Comparison of ENCODE assay signal across 8 cellular contexts in the genomic region with DNA sequence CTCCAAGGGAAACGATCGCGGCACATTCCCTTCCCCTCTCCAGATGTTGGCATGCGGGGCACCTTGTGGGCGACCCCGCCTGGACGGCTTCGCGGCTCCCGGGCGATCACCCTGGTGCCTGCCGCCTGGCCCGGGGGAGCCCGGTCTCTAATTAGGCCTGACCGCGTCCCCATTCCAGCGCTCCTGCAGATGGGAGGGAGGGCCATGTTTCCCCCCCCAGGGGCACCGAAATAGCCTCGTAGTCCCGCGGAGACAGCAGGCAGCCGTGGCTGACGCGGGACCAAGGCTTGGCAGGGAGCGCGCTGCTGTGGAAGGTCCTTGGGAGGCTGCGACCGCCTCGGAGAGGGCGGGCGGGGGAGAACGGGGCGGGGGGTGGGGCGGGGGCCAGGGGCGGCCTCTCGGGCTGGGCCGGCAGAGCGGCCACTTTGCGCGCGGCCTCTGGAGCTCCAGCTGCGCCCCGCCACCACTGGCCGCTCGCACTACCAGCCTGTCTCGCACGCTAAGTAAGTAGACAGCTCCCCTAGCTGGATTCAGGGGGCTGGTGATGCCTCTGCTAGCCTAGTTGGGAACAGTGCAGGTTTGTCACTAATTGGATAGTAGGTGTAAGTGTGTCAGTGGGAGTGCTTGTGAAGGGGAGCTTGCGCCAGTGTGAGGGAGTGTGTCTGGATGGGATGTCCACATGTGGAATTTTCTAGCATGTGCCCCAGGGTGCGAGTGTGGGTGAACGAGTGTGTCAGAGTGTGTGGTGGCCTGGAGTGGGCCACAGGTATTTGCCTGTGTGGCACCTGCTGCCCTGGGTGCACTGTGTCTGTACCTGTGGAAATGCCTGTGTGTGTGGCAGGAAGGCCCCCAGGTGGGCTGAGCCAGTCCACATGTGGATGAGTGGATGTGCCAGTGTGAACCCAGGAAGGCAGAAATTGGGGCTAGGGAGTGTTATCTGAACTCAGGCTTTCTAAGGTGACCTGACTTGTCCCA. TPM values are rescaled to one million over a fixed set of nuclear protein-coding genes. Genes with fewer than 3 reads are reported as not detected.
DNase-seq lines count a peak whose midpoint lies in the region; ATAC-seq, FAIRE-seq and TF ChIP-seq lines count a peak whose summit lies in the region.

A gene with protein sequence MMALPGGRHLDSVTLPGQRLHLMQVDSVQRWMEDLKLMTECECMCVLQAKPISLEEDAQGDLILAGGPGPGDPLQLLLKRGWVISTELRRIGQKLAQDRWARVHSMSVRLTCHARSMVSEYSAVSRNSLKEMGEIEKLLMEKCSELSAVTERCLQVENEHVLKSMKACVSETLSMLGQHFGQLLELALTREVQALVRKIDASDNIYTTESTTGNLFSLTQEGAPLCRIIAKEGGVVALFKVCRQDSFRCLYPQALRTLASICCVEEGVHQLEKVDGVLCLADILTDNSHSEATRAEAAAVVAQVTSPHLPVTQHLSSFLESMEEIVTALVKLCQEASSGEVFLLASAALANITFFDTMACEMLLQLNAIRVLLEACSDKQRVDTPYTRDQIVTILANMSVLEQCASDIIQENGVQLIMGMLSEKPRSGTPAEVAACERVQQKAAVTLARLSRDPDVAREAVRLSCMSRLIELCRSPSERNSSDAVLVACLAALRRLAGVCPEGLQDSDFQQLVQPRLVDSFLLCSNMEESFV (plus strand): TSS at position 423 of the 975 bp plus-strand sequence. CDS start 34,252 bp downstream, outside the sequence.

- no peak for FAIRE-seq in A549 (lab: Jason Lieb, UNC)
- no peak for FAIRE-seq in H1 (lab: Jason Lieb, UNC)

- H3K27me3 ChIP-seq in HUES48 (ENCODE audit: control insufficient read depth, insufficient read depth, low read length), result peaks cover 33% of the 10 kb centered on the region
- peaks cover 1 to 26% (median 18%) of the 10 kb centered on the region in 4 experiments; a peak in 6 of 7 replicates for H3K27me3 ChIP-seq in H1 (replicated peaks in 1 of 4; ENCODE audit: control insufficient read depth in 3 of 4, extremely low read depth in 1 of 4, insufficient read depth in 3 of 4, low read length in 3 of 4)

- H4K91ac ChIP-seq in H1 (replicated peaks; ENCODE audit: insufficient read length, low read length), result no peak within 1 kb of the TSS

- peaks cover 0 to 2% of the 10 kb centered on the region in 2 experiments for H4K20me1 ChIP-seq in H1 (replicated peaks in 1 of 2; ENCODE audit: control insufficient read depth in 1 of 2, insufficient read depth in 2 of 2, low read length in 2 of 2)

- peak within 1 kb of the TSS; percentile 48 for H3K4me3 Mint-ChIP-seq in mesothelial cell of epicardium

- H3K9me3 ChIP-seq in A549 (no peaks in the 10 kb centered on the region), HUES48 (ENCODE audit: control insufficient read depth, insufficient read depth, low read length) (no peaks in the 10 kb centered on the region), H1 (ENCODE audit: insufficient read depth in 2 of 2, low read depth in 1 of 2, low read length in 1 of 2) (no peaks in the 10 kb centered on the region)

- no peaks in the 10 kb centered on the region for H3K36me3 Mint-ChIP-seq in mesothelial cell of epicardium

- POLR2A ChIA-PET in A549 (lab: Yijun Ruan, JAX) (no interaction called here), H1 (lab: Charles Lee; ENCODE audit: partially characterized antibody) (no interaction called here)

- H3K36me3 ChIP-seq in HUES48 (ENCODE audit: control insufficient read depth, insufficient read depth, low read length) (no peaks in the 10 kb centered on the region), H1 (ENCODE audit: control insufficient read depth in 2 of 4, insufficient read depth in 4 of 4, low read length in 3 of 4) (no peaks in the 10 kb centered on the region)

- no peaks in the 10 kb centered on the region for H3K79me1 ChIP-seq in H1 (ENCODE audit: low read depth, low read length)

- H3K14ac ChIP-seq in H1 (ENCODE audit: insufficient read length), result no peak within 1 kb of the TSS

- H3K4me3 ChIP-seq in A549 (no peak within 1 kb of the TSS), HUES48 (ENCODE audit: low read depth, low read length) (peak within 1 kb of the TSS; percentile 60), H1 (ENCODE audit: extremely low read depth in 1 of 4, insufficient read depth in 2 of 4, low read depth in 3 of 4, low read length in 4 of 4) (peak within 1 kb of the TSS; percentile 31 to 68 (median 42))

- TF ChIP-seq CTCF in A549 (IDR thresholded peaks at IDR 0.05) (no peak), H1 (IDR thresholded peaks at IDR 0.05; ENCODE audit: control extremely low read depth in 1 of 3, insufficient read depth in 1 of 3, low read depth in 1 of 3, low read length in 3 of 3) (peak in 1 of 3 experiments; percentile 39; a peak in 2 of 4 replicates), mesothelial cell of epicardium (IDR thresholded peaks at IDR 0.05; ENCODE audit: unreplicated experiment) (no peak), GM10266 (IDR thresholded peaks at IDR 0.05; ENCODE audit: control insufficient read depth, insufficient read depth, low read depth, missing control alignments) (no peak)

- TF ChIP-seq POLR2A in A549 (IDR thresholded peaks at IDR 0.05; ENCODE audit: low read length), result no peak
- no peak for TF ChIP-seq POLR2A in H1 (IDR thresholded peaks at IDR 0.05; ENCODE audit: control extremely low read depth in 1 of 2, low read depth in 2 of 2, low read length in 2 of 2)

- peaks cover 5% of the 10 kb centered on the region; the same call in 1 of the 2 replicates for H3K23me2 ChIP-seq in H1 (ENCODE audit: low read depth, low read length)

- 0 out of 2 replicates have a peak within 1 kb of the TSS, but pooled peaks have one; percentile 27 for H2BK12ac ChIP-seq in H1 (ENCODE audit: low read depth, low read length)

- H3K4me2 ChIP-seq in A549 (peak within 1 kb of the TSS; percentile 25; the same call in 1 of the 3 replicates), H1 (ENCODE audit: insufficient read depth in 1 of 2, low read depth in 2 of 2, low read length in 2 of 2) (peak within 1 kb of the TSS; percentile 78 to 93)

- CTCF ChIA-PET in A549 (lab: Yijun Ruan, JAX) (interaction anchor here (0.6 to 1.5 kb wide), 3 partner anchors 14 to 1639 kb away, joined by 3 to 4 read pairs (median 3); no protein-coding TSS in a partner anchor), H1 (lab: Charles Lee; ENCODE audit: partially characterized antibody) (interaction anchor here (0.7 to 3.8 kb wide), 13 partner anchors 8 to 995 kb away, joined by 3 to 18 read pairs (median 6); no protein-coding TSS in a partner anchor)

- DNase-seq in A549 (ENCODE audit: low read depth in 1 of 2, low spot score in 1 of 2) (no peak), H1 (ENCODE audit: low read depth in 1 of 2, low spot score in 2 of 2) (peak in 1 of 2 experiments; percentile 58), mesothelial cell of epicardium (ENCODE audit: low spot score in 2 of 2, unreplicated experiment in 2 of 2) (no peak), GM10266 (ENCODE audit: extremely low spot score) (no peak), RPMI8226 (no peak)

- no peaks in the 10 kb centered on the region for H3K79me2 ChIP-seq in H1 (ENCODE audit: control insufficient read depth in 1 of 2, insufficient read depth in 2 of 2, low read length in 2 of 2)

- H2BK120ac ChIP-seq in H1 (replicated peaks; ENCODE audit: low read depth, low read length), result peak within 1 kb of the TSS; percentile 8

- H3K4ac ChIP-seq in H1 (replicated peaks; ENCODE audit: insufficient read length, low read depth, low read length), result no peak within 1 kb of the TSS

- no peak within 1 kb of the TSS for H4K5ac ChIP-seq in H1 (ENCODE audit: insufficient read length, low read depth, low read length)

- no peaks in the 10 kb centered on the region for H3K9me3 Mint-ChIP-seq in mesothelial cell of epicardium

- H2AK5ac ChIP-seq in H1 (ENCODE audit: low read depth, low read length), result no peak within 1 kb of the TSS

- H2BK20ac ChIP-seq in H1 (ENCODE audit: low read length), result no peak within 1 kb of the TSS

- H3K27ac Mint-ChIP-seq in mesothelial cell of epicardium, result no peak within 1 kb of the TSS

- no peak within 1 kb of the TSS for H3K56ac ChIP-seq in H1 (replicated peaks; ENCODE audit: insufficient read length, low read depth, low read length)

- H3K27ac ChIP-seq in A549 (no peak within 1 kb of the TSS), HUES48 (ENCODE audit: low read depth, low read length) (no peak within 1 kb of the TSS), H1 (ENCODE audit: low read depth, low read length) (no peak within 1 kb of the TSS)

- no peak for TF ChIP-seq EP300 in A549 (IDR thresholded peaks at IDR 0.05)
- TF ChIP-seq EP300 in H1 (IDR thresholded peaks at IDR 0.05; ENCODE audit: borderline replicate concordance in 1 of 2, low read depth in 2 of 2, low read length in 2 of 2), result no peak

- peaks cover 3% of the 10 kb centered on the region for H3K4me1 Mint-ChIP-seq in mesothelial cell of epicardium

- H2AFZ ChIP-seq in H1 (ENCODE audit: low read length), result peak within 1 kb of the TSS; percentile 83

- peaks cover 75% of the 10 kb centered on the region for H3K27me3 Mint-ChIP-seq in mesothelial cell of epicardium (ENCODE audit: low read depth)

- peak in 1 of 2 experiments; percentile 47; a peak in 2 of 6 replicates for ATAC-seq in A549
- ATAC-seq in HG02610 (IDR thresholded peaks at IDR 0.05; ENCODE audit: unreplicated experiment), result no peak
- no peak for ATAC-seq in GM19397 (IDR thresholded peaks at IDR 0.05; ENCODE audit: unreplicated experiment)

- 43% methylated on average over 19 of the region's 50 CpGs for WGBS in A549 (ENCODE audit: missing lambda C conversion rate)
- 13% methylated on average over 38 of the region's 50 CpGs; no CpG with 5 or more reads in 1 of the 2 experiments for WGBS in H1 (ENCODE audit: extremely low coverage in 1 of 2, insufficient coverage in 1 of 2, insufficient read length in 1 of 2, insufficient replicate concordance in 2 of 2, low coverage in 1 of 2, low lambda C conversion rate in 2 of 2, missing lambda C conversion rate in 1 of 2), 2 experiments

- no peak within 1 kb of the TSS for H2BK15ac ChIP-seq in H1 (ENCODE audit: low read length)

- no peak for TF ChIP-seq RAD21 in A549 (conservative IDR thresholded peaks at IDR 0.05 in 1 of 2, IDR thresholded peaks at IDR 0.05 in 1 of 2)
- peak; percentile 29 to 42; a peak in 3 of 4 replicates for TF ChIP-seq RAD21 in H1 (IDR thresholded peaks at IDR 0.05 in 1 of 2, conservative IDR thresholded peaks at IDR 0.05 in 1 of 2; ENCODE audit: low read depth in 2 of 2, low read length in 2 of 2)

- no peak within 1 kb of the TSS for H4K8ac ChIP-seq in H1 (ENCODE audit: extremely low read depth, insufficient read depth, low read length)

- H2BK5ac ChIP-seq in H1 (ENCODE audit: low read depth, low read length), result no peak within 1 kb of the TSS

- H3K4me1 ChIP-seq in A549 (no peaks in the 10 kb centered on the region), HUES48 (ENCODE audit: control insufficient read depth, insufficient read depth, low read length) (no peaks in the 10 kb centered on the region), H1 (replicated peaks in 1 of 4; ENCODE audit: control insufficient read depth in 3 of 4, insufficient read depth in 4 of 4, low read length in 3 of 4) (peaks cover 0 to 3% (median under 1%) of the 10 kb centered on the region in 4 experiments; a peak in 1 of 7 replicates)

- no peak within 1 kb of the TSS for H3K23ac ChIP-seq in H1 (ENCODE audit: insufficient read length)

- H3K18ac ChIP-seq in H1 (ENCODE audit: extremely low read depth, low read length), result no peak within 1 kb of the TSS

- H3K9ac ChIP-seq in HUES48 (ENCODE audit: low read depth, low read length) (no peak within 1 kb of the TSS), H1 (replicated peaks in 1 of 4; ENCODE audit: extremely low read depth in 1 of 4, low read depth in 3 of 4, low read length in 3 of 4) (no peak within 1 kb of the TSS; a peak in 1 of 7 replicates)

RNA-seq across cellular contexts. Expression of the gene that starts here (rescaled TPM):
- polyA plus RNA-seq in A549 (2011; rRNA removed), result not detected in 2 replicates
- polyA plus RNA-seq in A549 (2012; cell fraction: cytosol; rRNA removed), result not detected in 2 replicates
- polyA plus RNA-seq in A549 (2012; cell fraction: nucleus; rRNA removed), result 0.07 TPM in 1 of 2 replicates, not detected in the other
- polyA plus RNA-seq in A549 (2017; fragmentation: RNase III; extraction: RNeasy Plus Mini Kit Qiagen cat#74134 plus additional on column Dnase treatment), result not detected in 3 replicates
- polyA minus RNA-seq in A549 (2011; rRNA and poly(A)+ RNA removed), result not detected in 2 replicates
- total RNA-seq in H1 (2021; fragmentation: NEBNext Ultra II Directional; extraction: Animal tissue kit (Norgen Biotek cat#: 25700)), result 0.44 and 0.58 TPM in 2 replicates
- polyA plus RNA-seq in H1 (2011; rRNA removed), result 0.59 and 1.2 TPM in 2 replicates
- polyA plus RNA-seq in H1 (2011; cell fraction: cytosol; rRNA removed), result 1.5 TPM
- polyA plus RNA-seq in H1 (2011; cell fraction: nucleus; rRNA removed), result 5.2 TPM
- polyA plus RNA-seq in H1 (2012, experiment 1 of 2), result 0.26 to 0.70 TPM (median 0.47 TPM) in 4 replicates
- polyA plus RNA-seq in H1 (2012, experiment 2 of 2), result 0.43 TPM
- polyA plus RNA-seq in H1 (2013, experiment 1 of 2), result 0.08 TPM
- polyA plus RNA-seq in H1 (2013, experiment 2 of 2), result 0.24 TPM
- polyA minus RNA-seq in H1 (2011; rRNA and poly(A)+ RNA removed), result 0.78 and 1.3 TPM in 2 replicates
- not detected for polyA minus RNA-seq in H1 (2011; cell fraction: cytosol; rRNA and poly(A)+ RNA removed)
- 1.7 TPM for polyA minus RNA-seq in H1 (2011; cell fraction: nucleus; rRNA and poly(A)+ RNA removed)
- not detected in 3 replicates for total RNA-seq in mesothelial cell of epicardium

Comparison
In these comparisons a context has a peak if more than half of its experiments do, and no peak if none do; other contexts are left out.
1. Of the 18 proteins assayed by ChIP-seq in both H1 and A549: peak only in H1: E2F6 and RAD21; only in A549: none; in both: none; in neither: 15; mixed calls (peak in some experiments, not most) for 1.